ENCODE assay signal across 1 cellular context in the genomic region with DNA sequence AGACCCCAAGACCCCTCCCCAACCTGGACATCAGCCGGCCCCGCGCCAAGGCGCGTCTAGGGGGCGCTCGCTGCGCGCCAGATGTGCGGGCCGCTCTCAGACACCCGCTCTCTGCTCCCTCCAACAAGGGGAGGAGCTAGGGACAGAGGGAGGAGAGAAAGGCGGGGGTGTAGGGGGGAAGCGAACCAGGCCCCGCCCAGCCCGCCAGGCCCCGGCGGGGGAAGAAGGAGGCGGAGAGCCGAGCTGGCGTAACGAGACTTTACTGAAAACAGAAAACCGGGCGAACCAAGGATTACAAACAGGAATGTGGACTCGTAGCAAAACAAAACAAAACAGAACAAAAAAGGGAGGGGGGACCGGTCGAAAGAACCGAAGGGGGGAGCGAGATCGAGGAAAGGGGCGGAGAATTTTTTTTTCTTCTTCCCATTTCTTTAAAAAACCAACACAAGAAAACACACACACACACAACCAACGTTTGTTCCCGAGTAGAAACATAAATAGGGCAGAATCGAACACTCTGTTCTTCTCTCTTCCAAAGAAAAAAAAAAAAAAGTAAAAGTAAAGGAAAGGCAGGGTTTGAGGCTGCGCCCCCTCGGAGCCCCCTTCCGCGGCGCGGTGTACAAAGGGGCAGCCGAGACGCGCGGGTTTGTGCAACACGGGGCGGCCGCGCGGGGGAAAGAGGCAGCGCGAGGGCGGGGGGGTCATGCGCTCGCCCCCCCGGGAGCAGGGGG.
A peak's percentile ranks its signal among the peaks of the same experiment; 100 is the strongest.
TF ChIP-seq lines count a peak whose summit lies in the region.

No MANE protein-coding gene starts in this region.

TF ChIP-seq in HepG2, 621 proteins besides CTCF, POLR2A, EP300 and RAD21 (continues in another document):
- peak; percentile 91 for TF ChIP-seq KDM2A (CRISPR knock-in tag; IDR thresholded peaks at IDR 0.05; ENCODE audit: borderline replicate concordance, low read depth)
- TF ChIP-seq, protein P1, sequence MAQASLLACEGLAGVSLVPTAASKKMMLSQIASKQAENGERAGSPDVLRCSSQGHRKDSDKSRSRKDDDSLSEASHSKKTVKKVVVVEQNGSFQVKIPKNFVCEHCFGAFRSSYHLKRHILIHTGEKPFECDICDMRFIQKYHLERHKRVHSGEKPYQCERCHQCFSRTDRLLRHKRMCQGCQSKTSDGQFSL (CRISPR knock-in tag; IDR thresholded peaks at IDR 0.05): no peak
- no peak for TF ChIP-seq ZNF672 (CRISPR knock-in tag; IDR thresholded peaks at IDR 0.05)
- no peak for TF ChIP-seq ZSCAN9 (CRISPR knock-in tag; IDR thresholded peaks at IDR 0.05; ENCODE audit: borderline replicate concordance)
- peak; percentile 69 for TF ChIP-seq XRCC5 (optimal IDR thresholded peaks at IDR 0.05; ENCODE audit: low read length)
- TF ChIP-seq, protein P2, sequence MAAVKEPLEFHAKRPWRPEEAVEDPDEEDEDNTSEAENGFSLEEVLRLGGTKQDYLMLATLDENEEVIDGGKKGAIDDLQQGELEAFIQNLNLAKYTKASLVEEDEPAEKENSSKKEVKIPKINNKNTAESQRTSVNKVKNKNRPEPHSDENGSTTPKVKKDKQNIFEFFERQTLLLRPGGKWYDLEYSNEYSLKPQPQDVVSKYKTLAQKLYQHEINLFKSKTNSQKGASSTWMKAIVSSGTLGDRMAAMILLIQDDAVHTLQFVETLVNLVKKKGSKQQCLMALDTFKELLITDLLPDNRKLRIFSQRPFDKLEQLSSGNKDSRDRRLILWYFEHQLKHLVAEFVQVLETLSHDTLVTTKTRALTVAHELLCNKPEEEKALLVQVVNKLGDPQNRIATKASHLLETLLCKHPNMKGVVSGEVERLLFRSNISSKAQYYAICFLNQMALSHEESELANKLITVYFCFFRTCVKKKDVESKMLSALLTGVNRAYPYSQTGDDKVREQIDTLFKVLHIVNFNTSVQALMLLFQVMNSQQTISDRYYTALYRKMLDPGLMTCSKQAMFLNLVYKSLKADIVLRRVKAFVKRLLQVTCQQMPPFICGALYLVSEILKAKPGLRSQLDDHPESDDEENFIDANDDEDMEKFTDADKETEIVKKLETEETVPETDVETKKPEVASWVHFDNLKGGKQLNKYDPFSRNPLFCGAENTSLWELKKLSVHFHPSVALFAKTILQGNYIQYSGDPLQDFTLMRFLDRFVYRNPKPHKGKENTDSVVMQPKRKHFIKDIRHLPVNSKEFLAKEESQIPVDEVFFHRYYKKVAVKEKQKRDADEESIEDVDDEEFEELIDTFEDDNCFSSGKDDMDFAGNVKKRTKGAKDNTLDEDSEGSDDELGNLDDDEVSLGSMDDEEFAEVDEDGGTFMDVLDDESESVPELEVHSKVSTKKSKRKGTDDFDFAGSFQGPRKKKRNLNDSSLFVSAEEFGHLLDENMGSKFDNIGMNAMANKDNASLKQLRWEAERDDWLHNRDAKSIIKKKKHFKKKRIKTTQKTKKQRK (IDR thresholded peaks at IDR 0.05; ENCODE audit: low read length): no peak
- TF ChIP-seq, protein P3, sequence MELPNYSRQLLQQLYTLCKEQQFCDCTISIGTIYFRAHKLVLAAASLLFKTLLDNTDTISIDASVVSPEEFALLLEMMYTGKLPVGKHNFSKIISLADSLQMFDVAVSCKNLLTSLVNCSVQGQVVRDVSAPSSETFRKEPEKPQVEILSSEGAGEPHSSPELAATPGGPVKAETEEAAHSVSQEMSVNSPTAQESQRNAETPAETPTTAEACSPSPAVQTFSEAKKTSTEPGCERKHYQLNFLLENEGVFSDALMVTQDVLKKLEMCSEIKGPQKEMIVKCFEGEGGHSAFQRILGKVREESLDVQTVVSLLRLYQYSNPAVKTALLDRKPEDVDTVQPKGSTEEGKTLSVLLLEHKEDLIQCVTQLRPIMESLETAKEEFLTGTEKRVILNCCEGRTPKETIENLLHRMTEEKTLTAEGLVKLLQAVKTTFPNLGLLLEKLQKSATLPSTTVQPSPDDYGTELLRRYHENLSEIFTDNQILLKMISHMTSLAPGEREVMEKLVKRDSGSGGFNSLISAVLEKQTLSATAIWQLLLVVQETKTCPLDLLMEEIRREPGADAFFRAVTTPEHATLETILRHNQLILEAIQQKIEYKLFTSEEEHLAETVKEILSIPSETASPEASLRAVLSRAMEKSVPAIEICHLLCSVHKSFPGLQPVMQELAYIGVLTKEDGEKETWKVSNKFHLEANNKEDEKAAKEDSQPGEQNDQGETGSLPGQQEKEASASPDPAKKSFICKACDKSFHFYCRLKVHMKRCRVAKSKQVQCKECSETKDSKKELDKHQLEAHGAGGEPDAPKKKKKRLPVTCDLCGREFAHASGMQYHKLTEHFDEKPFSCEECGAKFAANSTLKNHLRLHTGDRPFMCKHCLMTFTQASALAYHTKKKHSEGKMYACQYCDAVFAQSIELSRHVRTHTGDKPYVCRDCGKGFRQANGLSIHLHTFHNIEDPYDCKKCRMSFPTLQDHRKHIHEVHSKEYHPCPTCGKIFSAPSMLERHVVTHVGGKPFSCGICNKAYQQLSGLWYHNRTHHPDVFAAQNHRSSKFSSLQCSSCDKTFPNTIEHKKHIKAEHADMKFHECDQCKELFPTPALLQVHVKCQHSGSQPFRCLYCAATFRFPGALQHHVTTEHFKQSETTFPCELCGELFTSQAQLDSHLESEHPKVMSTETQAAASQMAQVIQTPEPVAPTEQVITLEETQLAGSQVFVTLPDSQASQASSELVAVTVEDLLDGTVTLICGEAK (IDR thresholded peaks at IDR 0.05): no peak
- TF ChIP-seq, protein P3 (CRISPR knock-in tag; IDR thresholded peaks at IDR 0.05): no peak; the same call in 1 of the 2 replicates
- peak; percentile 19; the same call in 1 of the 2 replicates for TF ChIP-seq BHLHE40 (IDR thresholded peaks at IDR 0.05; ENCODE audit: low read length)
- TF ChIP-seq SOX5 (CRISPR knock-in tag; IDR thresholded peaks at IDR 0.05; ENCODE audit: borderline replicate concordance): 0 out of 2 replicates have a peak, but pooled peaks have one; percentile 29
- TF ChIP-seq MYC (CRISPR knock-in tag; IDR thresholded peaks at IDR 0.05; ENCODE audit: borderline replicate concordance): peak; percentile 34; the same call in 1 of the 2 replicates
- peak; percentile 81 for TF ChIP-seq RBFOX2 (IDR thresholded peaks at IDR 0.05; ENCODE audit: low read depth, low read length)
- TF ChIP-seq, protein P4, sequence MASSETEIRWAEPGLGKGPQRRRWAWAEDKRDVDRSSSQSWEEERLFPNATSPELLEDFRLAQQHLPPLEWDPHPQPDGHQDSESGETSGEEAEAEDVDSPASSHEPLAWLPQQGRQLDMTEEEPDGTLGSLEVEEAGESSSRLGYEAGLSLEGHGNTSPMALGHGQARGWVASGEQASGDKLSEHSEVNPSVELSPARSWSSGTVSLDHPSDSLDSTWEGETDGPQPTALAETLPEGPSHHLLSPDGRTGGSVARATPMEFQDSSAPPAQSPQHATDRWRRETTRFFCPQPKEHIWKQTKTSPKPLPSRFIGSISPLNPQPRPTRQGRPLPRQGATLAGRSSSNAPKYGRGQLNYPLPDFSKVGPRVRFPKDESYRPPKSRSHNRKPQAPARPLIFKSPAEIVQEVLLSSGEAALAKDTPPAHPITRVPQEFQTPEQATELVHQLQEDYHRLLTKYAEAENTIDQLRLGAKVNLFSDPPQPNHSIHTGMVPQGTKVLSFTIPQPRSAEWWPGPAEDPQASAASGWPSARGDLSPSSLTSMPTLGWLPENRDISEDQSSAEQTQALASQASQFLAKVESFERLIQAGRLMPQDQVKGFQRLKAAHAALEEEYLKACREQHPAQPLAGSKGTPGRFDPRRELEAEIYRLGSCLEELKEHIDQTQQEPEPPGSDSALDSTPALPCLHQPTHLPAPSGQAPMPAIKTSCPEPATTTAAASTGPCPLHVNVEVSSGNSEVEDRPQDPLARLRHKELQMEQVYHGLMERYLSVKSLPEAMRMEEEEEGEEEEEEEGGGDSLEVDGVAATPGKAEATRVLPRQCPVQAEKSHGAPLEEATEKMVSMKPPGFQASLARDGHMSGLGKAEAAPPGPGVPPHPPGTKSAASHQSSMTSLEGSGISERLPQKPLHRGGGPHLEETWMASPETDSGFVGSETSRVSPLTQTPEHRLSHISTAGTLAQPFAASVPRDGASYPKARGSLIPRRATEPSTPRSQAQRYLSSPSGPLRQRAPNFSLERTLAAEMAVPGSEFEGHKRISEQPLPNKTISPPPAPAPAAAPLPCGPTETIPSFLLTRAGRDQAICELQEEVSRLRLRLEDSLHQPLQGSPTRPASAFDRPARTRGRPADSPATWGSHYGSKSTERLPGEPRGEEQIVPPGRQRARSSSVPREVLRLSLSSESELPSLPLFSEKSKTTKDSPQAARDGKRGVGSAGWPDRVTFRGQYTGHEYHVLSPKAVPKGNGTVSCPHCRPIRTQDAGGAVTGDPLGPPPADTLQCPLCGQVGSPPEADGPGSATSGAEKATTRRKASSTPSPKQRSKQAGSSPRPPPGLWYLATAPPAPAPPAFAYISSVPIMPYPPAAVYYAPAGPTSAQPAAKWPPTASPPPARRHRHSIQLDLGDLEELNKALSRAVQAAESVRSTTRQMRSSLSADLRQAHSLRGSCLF (CRISPR knock-in tag; IDR thresholded peaks at IDR 0.05; ENCODE audit: borderline replicate concordance): no peak
- no peak for TF ChIP-seq RFX3 (CRISPR knock-in tag; IDR thresholded peaks at IDR 0.05)
- no peak for TF ChIP-seq SNRNP70 (IDR thresholded peaks at IDR 0.05; ENCODE audit: low read depth, low read length)
- TF ChIP-seq, protein P5, sequence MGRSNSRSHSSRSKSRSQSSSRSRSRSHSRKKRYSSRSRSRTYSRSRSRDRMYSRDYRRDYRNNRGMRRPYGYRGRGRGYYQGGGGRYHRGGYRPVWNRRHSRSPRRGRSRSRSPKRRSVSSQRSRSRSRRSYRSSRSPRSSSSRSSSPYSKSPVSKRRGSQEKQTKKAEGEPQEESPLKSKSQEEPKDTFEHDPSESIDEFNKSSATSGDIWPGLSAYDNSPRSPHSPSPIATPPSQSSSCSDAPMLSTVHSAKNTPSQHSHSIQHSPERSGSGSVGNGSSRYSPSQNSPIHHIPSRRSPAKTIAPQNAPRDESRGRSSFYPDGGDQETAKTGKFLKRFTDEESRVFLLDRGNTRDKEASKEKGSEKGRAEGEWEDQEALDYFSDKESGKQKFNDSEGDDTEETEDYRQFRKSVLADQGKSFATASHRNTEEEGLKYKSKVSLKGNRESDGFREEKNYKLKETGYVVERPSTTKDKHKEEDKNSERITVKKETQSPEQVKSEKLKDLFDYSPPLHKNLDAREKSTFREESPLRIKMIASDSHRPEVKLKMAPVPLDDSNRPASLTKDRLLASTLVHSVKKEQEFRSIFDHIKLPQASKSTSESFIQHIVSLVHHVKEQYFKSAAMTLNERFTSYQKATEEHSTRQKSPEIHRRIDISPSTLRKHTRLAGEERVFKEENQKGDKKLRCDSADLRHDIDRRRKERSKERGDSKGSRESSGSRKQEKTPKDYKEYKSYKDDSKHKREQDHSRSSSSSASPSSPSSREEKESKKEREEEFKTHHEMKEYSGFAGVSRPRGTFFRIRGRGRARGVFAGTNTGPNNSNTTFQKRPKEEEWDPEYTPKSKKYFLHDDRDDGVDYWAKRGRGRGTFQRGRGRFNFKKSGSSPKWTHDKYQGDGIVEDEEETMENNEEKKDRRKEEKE (IDR thresholded peaks at IDR 0.05): no peak
- TF ChIP-seq GATA4 (IDR thresholded peaks at IDR 0.05; ENCODE audit: borderline replicate concordance, low read depth): no peak; the same call in 1 of the 2 replicates
- peak; percentile 47; the same call in 1 of the 2 replicates for TF ChIP-seq FOSL2 (CRISPR knock-in tag; IDR thresholded peaks at IDR 0.05)
- no peak for TF ChIP-seq ZNF274 (CRISPR knock-in tag; IDR thresholded peaks at IDR 0.05)
- no peak for TF ChIP-seq NFIB (CRISPR knock-in tag; IDR thresholded peaks at IDR 0.05; ENCODE audit: borderline replicate concordance)
- TF ChIP-seq, protein P6, sequence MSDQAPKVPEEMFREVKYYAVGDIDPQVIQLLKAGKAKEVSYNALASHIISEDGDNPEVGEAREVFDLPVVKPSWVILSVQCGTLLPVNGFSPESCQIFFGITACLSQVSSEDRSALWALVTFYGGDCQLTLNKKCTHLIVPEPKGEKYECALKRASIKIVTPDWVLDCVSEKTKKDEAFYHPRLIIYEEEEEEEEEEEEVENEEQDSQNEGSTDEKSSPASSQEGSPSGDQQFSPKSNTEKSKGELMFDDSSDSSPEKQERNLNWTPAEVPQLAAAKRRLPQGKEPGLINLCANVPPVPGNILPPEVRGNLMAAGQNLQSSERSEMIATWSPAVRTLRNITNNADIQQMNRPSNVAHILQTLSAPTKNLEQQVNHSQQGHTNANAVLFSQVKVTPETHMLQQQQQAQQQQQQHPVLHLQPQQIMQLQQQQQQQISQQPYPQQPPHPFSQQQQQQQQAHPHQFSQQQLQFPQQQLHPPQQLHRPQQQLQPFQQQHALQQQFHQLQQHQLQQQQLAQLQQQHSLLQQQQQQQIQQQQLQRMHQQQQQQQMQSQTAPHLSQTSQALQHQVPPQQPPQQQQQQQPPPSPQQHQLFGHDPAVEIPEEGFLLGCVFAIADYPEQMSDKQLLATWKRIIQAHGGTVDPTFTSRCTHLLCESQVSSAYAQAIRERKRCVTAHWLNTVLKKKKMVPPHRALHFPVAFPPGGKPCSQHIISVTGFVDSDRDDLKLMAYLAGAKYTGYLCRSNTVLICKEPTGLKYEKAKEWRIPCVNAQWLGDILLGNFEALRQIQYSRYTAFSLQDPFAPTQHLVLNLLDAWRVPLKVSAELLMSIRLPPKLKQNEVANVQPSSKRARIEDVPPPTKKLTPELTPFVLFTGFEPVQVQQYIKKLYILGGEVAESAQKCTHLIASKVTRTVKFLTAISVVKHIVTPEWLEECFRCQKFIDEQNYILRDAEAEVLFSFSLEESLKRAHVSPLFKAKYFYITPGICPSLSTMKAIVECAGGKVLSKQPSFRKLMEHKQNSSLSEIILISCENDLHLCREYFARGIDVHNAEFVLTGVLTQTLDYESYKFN (CRISPR knock-in tag; conservative IDR thresholded peaks at IDR 0.05): peak; percentile 52
- peak; percentile 71 for TF ChIP-seq ZFX (CRISPR knock-in tag; IDR thresholded peaks at IDR 0.05; ENCODE audit: low read depth)
- peak; percentile 83; the same call in 1 of the 2 replicates for TF ChIP-seq AKAP8 (CRISPR knock-in tag; IDR thresholded peaks at IDR 0.05)
- no peak for TF ChIP-seq MBD4 (IDR thresholded peaks at IDR 0.05; ENCODE audit: borderline replicate concordance, low read length)
- TF ChIP-seq ZNF816 (CRISPR knock-in tag; IDR thresholded peaks at IDR 0.05; ENCODE audit: borderline replicate concordance): peak; percentile 91
